20 cellular contexts compared by ENCODE assay signal in the genomic region with DNA sequence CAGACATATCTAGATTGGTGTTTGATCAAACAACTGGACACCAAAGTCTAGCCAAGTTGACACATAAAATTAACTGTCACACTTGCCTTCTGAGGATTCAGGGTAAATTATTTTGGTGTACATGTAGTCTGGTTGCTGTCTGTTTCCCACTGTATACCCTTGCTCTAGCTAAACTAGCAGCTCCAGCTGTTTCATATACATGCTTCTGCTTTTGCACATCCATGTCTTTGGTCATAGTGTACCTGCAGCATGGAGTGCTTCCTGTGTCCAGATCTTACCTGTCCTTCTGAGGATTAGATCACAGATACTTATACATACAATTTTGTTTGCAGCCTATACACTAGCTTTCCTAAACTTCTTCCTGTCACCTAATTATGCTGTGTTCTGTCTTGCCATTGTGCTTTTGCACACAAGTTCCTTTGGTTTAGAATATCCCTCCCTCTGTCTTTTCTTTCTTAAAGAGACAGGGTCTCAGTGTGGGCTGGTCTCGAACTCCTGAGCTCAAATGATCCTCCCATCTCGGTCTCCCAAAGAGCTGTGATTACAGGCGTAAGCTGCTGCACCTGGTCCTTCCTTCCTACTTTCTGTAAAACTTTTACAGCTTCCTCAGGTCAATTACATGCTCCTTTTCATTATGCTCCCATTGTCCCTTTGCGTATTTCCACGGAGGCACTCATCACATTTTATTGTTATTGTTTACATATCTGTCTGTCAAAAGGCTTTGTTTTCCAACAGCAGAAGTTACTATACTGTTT. TPM values are rescaled to one million over a fixed set of nuclear protein-coding genes. Genes with fewer than 3 reads are reported as not detected.
DNase-seq lines count a peak whose midpoint lies in the region; ATAC-seq and TF ChIP-seq lines count a peak whose summit lies in the region.
"Had no signal": no experiment of that assay in that cellular context is flagged by ENCODE, and none has a peak within 500 bp of the region (broad histone marks: within the 10 kb centered on the region; RNA-seq: fewer than 3 reads in every experiment).

No MANE protein-coding gene starts in this region.

- H2AFZ ChIP-seq in mesenchymal stem cell (ENCODE audit: low read depth, low read length): no peak overlapping the region

- no peak overlapping the region for H2BK120ac ChIP-seq in mesenchymal stem cell (ENCODE audit: low read depth, low read length)

- peak overlapping the region in 1 of 2 experiments; percentile 31 for H2BK12ac ChIP-seq in mesenchymal stem cell (ENCODE audit: low read length in 2 of 2)

- H3K23ac ChIP-seq in mesenchymal stem cell (ENCODE audit: low read length in 2 of 2): no peak overlapping the region

- H3K4ac ChIP-seq in mesenchymal stem cell (ENCODE audit: low read depth in 1 of 2, low read length in 2 of 2): no peak overlapping the region

- H3K27me3 ChIP-seq in cardiac muscle cell: no peaks in the 10 kb centered on the region
- no peaks in the 10 kb centered on the region for H3K27me3 ChIP-seq in mesenchymal stem cell (ENCODE audit: control insufficient read depth in 1 of 2, insufficient read depth in 1 of 2, low read length in 2 of 2)
- H3K27me3 ChIP-seq in HAP-1 (ENCODE audit: low read depth): no peaks in the 10 kb centered on the region
- H3K27me3 ChIP-seq: heart right ventricle, neutrophil, Peyer's patch had no signal

- H3K4me3 ChIP-seq in cardiac muscle cell (no peak overlapping the region), mesenchymal stem cell (ENCODE audit: insufficient read depth in 1 of 2, low read depth in 1 of 2, low read length in 2 of 2) (no peak overlapping the region), HAP-1 (no peak overlapping the region)
- H3K4me3 ChIP-seq: heart right ventricle, K562, left ventricle myocardium inferior, Peyer's patch had no signal

- TF ChIP-seq CTCF in cardiac muscle cell (IDR thresholded peaks at IDR 0.05; ENCODE audit: low read depth, low read length): no peak

- H3K36me3 ChIP-seq in cardiac muscle cell: no peaks in the 10 kb centered on the region
- H3K36me3 ChIP-seq in mesenchymal stem cell (ENCODE audit: control insufficient read depth in 1 of 2, insufficient read depth in 2 of 2, low read depth in 1 of 2, low read length in 2 of 2): peaks cover 4 to 17% of the 10 kb centered on the region in 2 experiments
- no peaks in the 10 kb centered on the region; the same call in 1 of the 2 replicates for H3K36me3 ChIP-seq in HAP-1 (replicated peaks)
- H3K36me3 ChIP-seq: neutrophil, Peyer's patch had no signal

- H3K4me2 ChIP-seq in mesenchymal stem cell (ENCODE audit: low read length, poor library complexity, severe bottlenecking): peak overlapping the region; percentile 3

- intact Hi-C loops in left ventricle myocardium superior (cut with micrococcal nuclease): no loop called here

- H3K79me1 ChIP-seq in mesenchymal stem cell (replicated peaks; ENCODE audit: low read length, poor library complexity, severe bottlenecking): peaks cover 12% of the 10 kb centered on the region

- DNase-seq in cardiac muscle cell (ENCODE audit: low read depth in 1 of 2, low spot score in 1 of 2): no peak
- DNase-seq in left ventricle myocardium superior: no peak
- DNase-seq in mesenchymal stem cell: no peak
- no peak for DNase-seq in HAP-1 (ENCODE audit: low spot score in 2 of 2)
- DNase-seq in activated naive CD4-positive, alpha-beta T cell treated with anti-CD3 and anti-CD28 coated beads, Interleukin-2, amount 50 U/mL, for 72 hours (ENCODE audit: low spot score in 2 of 2): no peak
- DNase-seq: activated CD4-positive, alpha-beta T cell treated with anti-CD3 and anti-CD28 coated beads for 48 hours; activated naive CD8-positive, alpha-beta T cell treated with anti-CD3 and anti-CD28 coated beads, Interleukin-2, amount 50 U/mL, for 24 hours; activated T-cell treated with anti-CD3 and anti-CD28 coated beads, Interleukin-2, amount 50 U/mL, for 24 hours; heart right ventricle; left ventricle myocardium inferior; NCI-H1417 treated with DMSO at 0.1 percent for 48 hours; Peyer's patch; stimulated activated naive CD8-positive, alpha-beta T cell treated with anti-CD3 and anti-CD28 coated beads, Interleukin-15, amount 100 ng/mL, for 72 hours; T-helper 1 cell had no signal

- H3K27ac ChIP-seq in cardiac muscle cell (peak overlapping the region; percentile 13), mesenchymal stem cell (ENCODE audit: low read length, poor library complexity, severe bottlenecking) (peak overlapping the region; percentile 99)
- H3K27ac ChIP-seq: heart right ventricle, left ventricle myocardium inferior, neutrophil, Peyer's patch had no signal

- no peak overlapping the region for H4K91ac ChIP-seq in mesenchymal stem cell (ENCODE audit: low read length)

- no peak overlapping the region for H3K27ac Mint-ChIP-seq in activated naive CD4-positive, alpha-beta T cell treated with anti-CD3 and anti-CD28 coated beads, Interleukin-2, amount 50 U/mL, for 72 hours
- H3K27ac Mint-ChIP-seq: activated naive CD8-positive, alpha-beta T cell treated with anti-CD3 and anti-CD28 coated beads, Interleukin-2, amount 50 U/mL, for 24 hours; activated T-cell treated with anti-CD3 and anti-CD28 coated beads, Interleukin-2, amount 50 U/mL, for 24 hours had no signal

- WGBS in mesenchymal stem cell: 75% methylated on average over 3 of the region's 5 CpGs

- H2BK5ac ChIP-seq in mesenchymal stem cell (ENCODE audit: low read depth, low read length, poor library complexity, severe bottlenecking): peak overlapping the region; percentile 48

- no peak overlapping the region for H3K14ac ChIP-seq in mesenchymal stem cell (ENCODE audit: low read length in 2 of 2)

- H3K9me3 ChIP-seq in cardiac muscle cell (ENCODE audit: low read depth) (no peaks in the 10 kb centered on the region), mesenchymal stem cell (ENCODE audit: control insufficient read depth, low read length) (no peaks in the 10 kb centered on the region), HAP-1 (no peaks in the 10 kb centered on the region)
- H3K9me3 ChIP-seq: heart right ventricle, left ventricle myocardium inferior, neutrophil, Peyer's patch had no signal

- no peaks in the 10 kb centered on the region for H3K4me1 ChIP-seq in cardiac muscle cell (ENCODE audit: low read depth)
- H3K4me1 ChIP-seq in mesenchymal stem cell (ENCODE audit: control insufficient read depth, insufficient read depth, low read depth, low read length): peaks cover 7% of the 10 kb centered on the region
- H3K4me1 ChIP-seq in HAP-1: no peaks in the 10 kb centered on the region
- H3K4me1 ChIP-seq: left ventricle myocardium inferior had no signal

- no peaks in the 10 kb centered on the region for H3K9me3 Mint-ChIP-seq in activated naive CD4-positive, alpha-beta T cell treated with anti-CD3 and anti-CD28 coated beads, Interleukin-2, amount 50 U/mL, for 72 hours
- H3K9me3 Mint-ChIP-seq: activated naive CD8-positive, alpha-beta T cell treated with anti-CD3 and anti-CD28 coated beads, Interleukin-2, amount 50 U/mL, for 24 hours; activated T-cell treated with anti-CD3 and anti-CD28 coated beads, Interleukin-2, amount 50 U/mL, for 24 hours had no signal

- in situ Hi-C loops in HAP-1 (cut with MboI; ENCODE audit: low sequenced_read_pairs): no loop called here

- peak overlapping the region; percentile 38 for H3K9ac ChIP-seq in mesenchymal stem cell (ENCODE audit: low read length)

- no peak overlapping the region for H4K8ac ChIP-seq in mesenchymal stem cell (ENCODE audit: low read length)

- H2AK5ac ChIP-seq in mesenchymal stem cell (ENCODE audit: low read length, severe bottlenecking): peak overlapping the region; percentile 76

- H3K36me3 Mint-ChIP-seq in activated naive CD4-positive, alpha-beta T cell treated with anti-CD3 and anti-CD28 coated beads, Interleukin-2, amount 50 U/mL, for 72 hours: no peaks in the 10 kb centered on the region

- H3K18ac ChIP-seq in mesenchymal stem cell (ENCODE audit: low read depth in 1 of 2, low read length in 2 of 2): no peak overlapping the region

- H2BK15ac ChIP-seq in mesenchymal stem cell (ENCODE audit: low read depth, poor library complexity, severe bottlenecking): no peak overlapping the region

- ATAC-seq in left ventricle myocardium superior: no peak
- ATAC-seq in HG03460 (IDR thresholded peaks at IDR 0.05; ENCODE audit: unreplicated experiment): peak; percentile 43
- ATAC-seq in GM18519 (IDR thresholded peaks at IDR 0.05; ENCODE audit: low FRiP score, unreplicated experiment): no peak
- ATAC-seq in HG02571 (IDR thresholded peaks at IDR 0.05; ENCODE audit: unreplicated experiment): no peak
- no peak for ATAC-seq in activated naive CD4-positive, alpha-beta T cell treated with anti-CD3 and anti-CD28 coated beads, Interleukin-2, amount 50 U/mL, for 72 hours
- ATAC-seq: activated naive CD8-positive, alpha-beta T cell treated with anti-CD3 and anti-CD28 coated beads, Interleukin-2, amount 50 U/mL, for 24 hours; esophagus mucosa; heart right ventricle; K562; stimulated activated naive CD8-positive, alpha-beta T cell treated with anti-CD3 and anti-CD28 coated beads, Interleukin-15, amount 100 ng/mL, for 72 hours had no signal

RNA-seq across cellular contexts. Expression of gene TPST1, which starts 33.8 kb away (rescaled TPM):
- total RNA-seq in cardiac muscle cell (20.4 and 21.1 TPM in 2 replicates), left ventricle myocardium superior (6.0 TPM)
- 23.7 and 24.8 TPM in 2 replicates for polyA plus RNA-seq in cardiac muscle cell
- polyA plus RNA-seq in mesenchymal stem cell (2013, experiment 1 of 2): 58.0 TPM
- 58.7 TPM for polyA plus RNA-seq in mesenchymal stem cell (2013, experiment 2 of 2)
- total RNA-seq in activated naive CD4-positive, alpha-beta T cell treated with anti-CD3 and anti-CD28 coated beads, Interleukin-2, amount 50 U/mL, for 72 hours: 1 to 10 TPM; 1.6 to 4.4 TPM
